In genomic region chr7:127928852-127929251, GRCh38 we compare ENCODE assay signal across 19 cellular contexts.
"Had no signal": no experiment of that assay in that cellular context is flagged by ENCODE, and none has a peak within 500 bp of the region (broad histone marks: within the 10 kb centered on the region; RNA-seq: fewer than 3 reads in every experiment).

No MANE protein-coding gene starts in this region.

- H3K4me3 Mint-ChIP-seq: activated naive CD4-positive, alpha-beta T cell treated with anti-CD3 and anti-CD28 coated beads, Interleukin-2, amount 50 U/mL, for 24 hours; brain; central memory CD8-positive, alpha-beta T cell; nephron; type B pancreatic cell had no signal

- H3K9me3 Mint-ChIP-seq: activated naive CD4-positive, alpha-beta T cell treated with anti-CD3 and anti-CD28 coated beads, Interleukin-2, amount 50 U/mL, for 24 hours; central memory CD8-positive, alpha-beta T cell; type B pancreatic cell had no signal

- H3K27me3 ChIP-seq: gastrocnemius medialis, left lung, right lobe of liver had no signal

- ATAC-seq: activated CD4-positive, CD25-positive, alpha-beta regulatory T cell treated with anti-CD3 and anti-CD28 coated beads, Interleukin-2, amount 50 U/mL, for 24 hours; gastrocnemius medialis; left lung; right lobe of liver had no signal

- H3K27ac Mint-ChIP-seq: type B pancreatic cell had no signal

- H3K27ac ChIP-seq: epithelial cell of prostate, gastrocnemius medialis, left lung, prostate gland, right lobe of liver had no signal

- H3K36me3 ChIP-seq: prostate gland had no signal

- H3K4me3 ChIP-seq: gastrocnemius medialis, left lung, prostate gland, right lobe of liver had no signal

- H3K9me3 ChIP-seq: gastrocnemius medialis, left lung, prostate gland, right lobe of liver had no signal

- H3K4me1 ChIP-seq: gastrocnemius medialis, prostate gland, right lobe of liver had no signal

- H3K27me3 Mint-ChIP-seq: activated naive CD4-positive, alpha-beta T cell treated with anti-CD3 and anti-CD28 coated beads, Interleukin-2, amount 50 U/mL, for 24 hours; central memory CD8-positive, alpha-beta T cell; type B pancreatic cell had no signal

- DNase-seq: activated effector memory CD4-positive, alpha-beta T cell treated with Interleukin-2 at 50 U/mL for 16 hours; activated T-cell treated with anti-CD3 and anti-CD28 coated beads, Interleukin-2, amount 50 U/mL, for 1 hour; amygdala; cortex of kidney; effector memory CD4-positive, alpha-beta T cell; gastrocnemius medialis; left lung; mesenchymal stem cell; right lobe of liver; stimulated activated naive CD4-positive, alpha-beta T cell; substantia nigra had no signal
